Comparison of ENCODE assay signal across 13 cellular contexts in genomic region chr16:593406-593805, GRCh38. TPM values are rescaled to one million over a fixed set of nuclear protein-coding genes. Genes with fewer than 3 reads are reported as not detected.
DNase-seq lines count a peak whose midpoint lies in the region; ATAC-seq, FAIRE-seq and TF ChIP-seq lines count a peak whose summit lies in the region.
"Had no signal": no experiment of that assay in that cellular context is flagged by ENCODE, and none has a peak within 500 bp of the region (broad histone marks: within the 10 kb centered on the region; RNA-seq: fewer than 3 reads in every experiment).

No MANE protein-coding gene starts in this region.

- peaks cover 11% of the 10 kb centered on the region for H3K36me3 Mint-ChIP-seq in activated CD4-positive, alpha-beta T cell treated with anti-CD3 and anti-CD28 coated beads, Interleukin-2, amount 10 ng/mL, durations not matched to agents 24 days and 14 days (ENCODE audit: low read depth)

- H3K27me3 Mint-ChIP-seq in activated CD4-positive, alpha-beta T cell treated with anti-CD3 and anti-CD28 coated beads, Interleukin-2, amount 10 ng/mL, durations not matched to agents 24 days and 14 days = no peaks in the 10 kb centered on the region

- FAIRE-seq in GM12891 (lab: Jason Lieb, UNC) = no peak

- intact Hi-C loops in activated CD4-positive, alpha-beta T cell treated with anti-CD3 and anti-CD28 coated beads, Interleukin-2, amount 10 ng/mL, durations not matched to agents 24 days and 14 days (cut with micrococcal nuclease) = no loop called here

- peaks cover 18% of the 10 kb centered on the region for H3K4me1 Mint-ChIP-seq in activated CD4-positive, alpha-beta T cell treated with anti-CD3 and anti-CD28 coated beads, Interleukin-2, amount 10 ng/mL, durations not matched to agents 24 days and 14 days

- DNase-seq in DMS79 (lab: John Stamatoyannopoulos, UW) = peak; percentile 81
- peak; percentile 38 to 63 for DNase-seq in NCI-H526 (lab: John Stamatoyannopoulos, UW)
- DNase-seq in renal cortical epithelial cell (ENCODE audit: low read depth) = peak; percentile 68
- DNase-seq in glomerular visceral epithelial cell (ENCODE audit: extremely low spot score) = no peak
- DNase-seq in activated CD4-positive, alpha-beta T cell treated with anti-CD3 and anti-CD28 coated beads, Interleukin-2, amount 10 ng/mL, durations not matched to agents 24 days and 14 days = no peak
- DNase-seq in GM12891 (ENCODE audit: insufficient read length, low spot score) = no peak
- no peak for DNase-seq in pons (ENCODE audit: low spot score)
- DNase-seq: activated CD8-positive, alpha-beta memory T cell treated with anti-CD3 and anti-CD28 coated beads, Interleukin-2, amount 50 U/mL, for 48 hours; dermis blood vessel endothelial cell; DND-41 had no signal

- no peaks in the 10 kb centered on the region for H3K9me3 Mint-ChIP-seq in activated CD4-positive, alpha-beta T cell treated with anti-CD3 and anti-CD28 coated beads, Interleukin-2, amount 10 ng/mL, durations not matched to agents 24 days and 14 days

- H3K4me3 Mint-ChIP-seq in activated CD4-positive, alpha-beta T cell treated with anti-CD3 and anti-CD28 coated beads, Interleukin-2, amount 10 ng/mL, durations not matched to agents 24 days and 14 days = no peak overlapping the region

- H3K27ac Mint-ChIP-seq in activated CD4-positive, alpha-beta T cell treated with anti-CD3 and anti-CD28 coated beads, Interleukin-2, amount 10 ng/mL, durations not matched to agents 24 days and 14 days = no peak overlapping the region

- ATAC-seq in esophagus mucosa = peak; percentile 55
- ATAC-seq: Right ventricle myocardium inferior had no signal

- no peak for TF ChIP-seq POLR2A in GM12891 (IDR thresholded peaks at IDR 0.05; ENCODE audit: low read depth, low read length)

TF ChIP-seq in GM12891, 5 proteins besides CTCF, POLR2A, EP300 and RAD21:
- TF ChIP-seq TAF1 (IDR thresholded peaks at IDR 0.05; ENCODE audit: low read depth, low read length) (no peak), POLR2AphosphoS5 (IDR thresholded peaks at IDR 0.05; ENCODE audit: low read depth, low read length) (no peak), PAX5 (IDR thresholded peaks at IDR 0.05; ENCODE audit: insufficient read depth, low read length, severe bottlenecking) (no peak), SPI1 (IDR thresholded peaks at IDR 0.05; ENCODE audit: low read depth, low read length) (no peak), POU2F2 (IDR thresholded peaks at IDR 0.05; ENCODE audit: low read depth, low read length) (no peak)

RNA-seq across cellular contexts. Expression of gene RAB40C, which starts 3.5 kb away (rescaled TPM):
- 15.5 TPM for total RNA-seq in esophagus mucosa
- total RNA-seq in renal cortical epithelial cell = 8.0 and 12.1 TPM in 2 replicates
- total RNA-seq in activated CD4-positive, alpha-beta T cell treated with anti-CD3 and anti-CD28 coated beads, Interleukin-2, amount 10 ng/mL, durations not matched to agents 24 days and 14 days = 12.5 and 16.5 TPM in 2 replicates
- polyA plus RNA-seq in GM12891 (2012; ENCODE audit: low read depth, missing spikeins) = 5.5 TPM

RNA-seq across cellular contexts. Expression of gene PIGQ, which starts 23.6 kb away (rescaled TPM):
- total RNA-seq in esophagus mucosa = 21.0 TPM
- total RNA-seq in renal cortical epithelial cell = 30.9 and 68.5 TPM in 2 replicates
- total RNA-seq in activated CD4-positive, alpha-beta T cell treated with anti-CD3 and anti-CD28 coated beads, Interleukin-2, amount 10 ng/mL, durations not matched to agents 24 days and 14 days = 43.2 and 50.3 TPM in 2 replicates
- 9.0 TPM for polyA plus RNA-seq in GM12891 (2012; ENCODE audit: low read depth, missing spikeins)

RNA-seq across cellular contexts. Expression of gene NHLRC4, which starts 26.6 kb away (rescaled TPM):
- total RNA-seq in esophagus mucosa (0.12 TPM), renal cortical epithelial cell (0.85 TPM in 1 of 2 replicates, not detected in the other)
- 1.1 TPM in 2 replicates for total RNA-seq in activated CD4-positive, alpha-beta T cell treated with anti-CD3 and anti-CD28 coated beads, Interleukin-2, amount 10 ng/mL, durations not matched to agents 24 days and 14 days
- 0.85 TPM for polyA plus RNA-seq in GM12891 (2012; ENCODE audit: low read depth, missing spikeins)

RNA-seq across cellular contexts. Expression of gene PRR35, which starts 33.2 kb away (rescaled TPM):
- total RNA-seq in esophagus mucosa (not detected), renal cortical epithelial cell (0.05 TPM in 1 of 2 replicates, not detected in the other)
- total RNA-seq in activated CD4-positive, alpha-beta T cell treated with anti-CD3 and anti-CD28 coated beads, Interleukin-2, amount 10 ng/mL, durations not matched to agents 24 days and 14 days = not detected in 2 replicates
- not detected for polyA plus RNA-seq in GM12891 (2012; ENCODE audit: low read depth, missing spikeins)
- total RNA-seq: dermis blood vessel endothelial cell, Right ventricle myocardium inferior, urinary bladder had no signal
- polyA plus RNA-seq: urinary bladder had no signal

RNA-seq across cellular contexts. Expression of gene WFIKKN1, which starts 37.4 kb away (rescaled TPM):
- total RNA-seq in esophagus mucosa (0.08 TPM), renal cortical epithelial cell (0.35 TPM in 1 of 2 replicates, not detected in the other)
- total RNA-seq in activated CD4-positive, alpha-beta T cell treated with anti-CD3 and anti-CD28 coated beads, Interleukin-2, amount 10 ng/mL, durations not matched to agents 24 days and 14 days = 0.44 and 0.45 TPM in 2 replicates
- polyA plus RNA-seq in GM12891 (2012; ENCODE audit: low read depth, missing spikeins) = 0.39 TPM

Comparison
In these comparisons a context has a peak if more than half of its experiments do, and no peak if none do; other contexts are left out.
1. DNase-seq: peak in DMS79 (single experiment), NCI-H526 (2 of 2) and renal cortical epithelial cell (single experiment); none in glomerular visceral epithelial cell (single experiment), activated CD4-positive, alpha-beta T cell treated with anti-CD3 and anti-CD28 coated beads, Interleukin-2, amount 10 ng/mL, durations not matched to agents 24 days and 14 days (single experiment), GM12891 (single experiment) and pons (single experiment).